ENCODE assay signal across 16 cellular contexts in genomic region chr6:52635049-52635577, GRCh38. TPM values are rescaled to one million over a fixed set of nuclear protein-coding genes. Genes with fewer than 3 reads are reported as not detected.
DNase-seq lines count a peak whose midpoint lies in the region; TF ChIP-seq lines count a peak whose summit lies in the region.
"Had no signal": no experiment of that assay in that cellular context is flagged by ENCODE, and none has a peak within 500 bp of the region (broad histone marks: within the 10 kb centered on the region; RNA-seq: fewer than 3 reads in every experiment).

No MANE protein-coding gene starts in this region.

- H4K91ac ChIP-seq in neuronal stem cell (ENCODE audit: low read depth, low read length, poor library complexity): no peak overlapping the region

- TF ChIP-seq CTCF in mammary epithelial cell (conservative IDR thresholded peaks at IDR 0.05 in 1 of 2, IDR thresholded peaks at IDR 0.05 in 1 of 2; ENCODE audit: extremely low read depth in 1 of 2, insufficient read depth in 1 of 2, low read depth in 1 of 2, low read length in 2 of 2): no peak
- TF ChIP-seq CTCF in uterus (IDR thresholded peaks at IDR 0.05): no peak

- no peaks in the 10 kb centered on the region for H3K9me3 Mint-ChIP-seq in activated CD4-positive, alpha-beta T cell treated with anti-CD3 and anti-CD28 coated beads, Interleukin-2, amount 10 ng/mL, durations not matched to agents 24 days and 14 days
- H3K9me3 Mint-ChIP-seq in activated CD4-positive, alpha-beta T cell treated with anti-CD3 and anti-CD28 coated beads, Interleukin-2, amount 10 ng/mL, durations not matched to agents 7 days and 5 days: no peaks in the 10 kb centered on the region
- H3K9me3 Mint-ChIP-seq: activated B cell treated with CpG ODN at 0.5 μM for 24 hours had no signal

- no peak overlapping the region for H3K14ac ChIP-seq in neuronal stem cell (ENCODE audit: low read length)

- dilution Hi-C loops in mammary epithelial cell (cut with HindIII; ENCODE audit: low sequenced_read_pairs): no loop called here

- H3K4ac ChIP-seq in neuronal stem cell (ENCODE audit: low read length): no peak overlapping the region

- H3K79me1 ChIP-seq in neuronal stem cell (ENCODE audit: low read depth, low read length): no peaks in the 10 kb centered on the region

- H2AFZ ChIP-seq in neuronal stem cell (ENCODE audit: low read length): peak overlapping the region; percentile 60
- H2AFZ ChIP-seq in mammary epithelial cell (ENCODE audit: low read depth, low read length): no peak overlapping the region

- H3K4me3 Mint-ChIP-seq in activated CD4-positive, alpha-beta T cell treated with anti-CD3 and anti-CD28 coated beads, Interleukin-2, amount 10 ng/mL, durations not matched to agents 24 days and 14 days: no peak overlapping the region
- H3K4me3 Mint-ChIP-seq in activated CD4-positive, alpha-beta T cell treated with anti-CD3 and anti-CD28 coated beads, Interleukin-2, amount 10 ng/mL, durations not matched to agents 7 days and 5 days: no peak overlapping the region
- H3K4me3 Mint-ChIP-seq: activated B cell treated with CpG ODN at 0.5 μM for 24 hours had no signal

- no peak overlapping the region for H3K4me3 ChIP-seq in neuronal stem cell (ENCODE audit: low read length in 2 of 2)
- no peak overlapping the region for H3K4me3 ChIP-seq in mammary epithelial cell (replicated peaks in 1 of 3; ENCODE audit: insufficient read depth in 1 of 3, low read depth in 2 of 3, low read length in 3 of 3)
- H3K4me3 ChIP-seq in uterus: no peak overlapping the region
- H3K4me3 ChIP-seq: A549, heart right ventricle, SK-N-MC had no signal

- peaks cover 5% of the 10 kb centered on the region for H3K27me3 Mint-ChIP-seq in activated CD4-positive, alpha-beta T cell treated with anti-CD3 and anti-CD28 coated beads, Interleukin-2, amount 10 ng/mL, durations not matched to agents 24 days and 14 days
- no peaks in the 10 kb centered on the region for H3K27me3 Mint-ChIP-seq in activated CD4-positive, alpha-beta T cell treated with anti-CD3 and anti-CD28 coated beads, Interleukin-2, amount 10 ng/mL, durations not matched to agents 7 days and 5 days

- H2AK5ac ChIP-seq in neuronal stem cell (ENCODE audit: low read depth, low read length): no peak overlapping the region

- H3K27me3 ChIP-seq in neuronal stem cell (ENCODE audit: control insufficient read depth in 3 of 3, insufficient read depth in 3 of 3, low read depth in 1 of 3, low read length in 3 of 3): peaks cover 0 to 3% (median 0%) of the 10 kb centered on the region in 3 experiments
- peaks cover 2% of the 10 kb centered on the region for H3K27me3 ChIP-seq in mammary epithelial cell (ENCODE audit: insufficient read depth, low read length)
- no peaks in the 10 kb centered on the region for H3K27me3 ChIP-seq in uterus

- H4K20me1 ChIP-seq in mammary epithelial cell (ENCODE audit: insufficient read depth, low read length): no peaks in the 10 kb centered on the region

- no peak for TF ChIP-seq POLR2A in uterus (IDR thresholded peaks at IDR 0.05)

- in situ Hi-C loops in KBM-7 (cut with MboI; ENCODE audit: low pct_unique_long_range_greater_than_20kb, low sequenced_read_pairs): no loop called here
- in situ Hi-C loops in mammary epithelial cell (cut with MboI; ENCODE audit: low sequenced_read_pairs in 2 of 2): no loop called here

- H3K9me3 ChIP-seq in neuronal stem cell (replicated peaks in 1 of 2; ENCODE audit: control insufficient read depth in 2 of 2, insufficient read depth in 1 of 2, low read depth in 1 of 2, low read length in 2 of 2) (no peaks in the 10 kb centered on the region), mammary epithelial cell (replicated peaks; ENCODE audit: insufficient read depth, low read length) (no peaks in the 10 kb centered on the region), uterus (no peaks in the 10 kb centered on the region)
- H3K9me3 ChIP-seq: A549, heart right ventricle had no signal

- no peak overlapping the region for H3K18ac ChIP-seq in neuronal stem cell (ENCODE audit: low read length)

- H4K8ac ChIP-seq in neuronal stem cell (ENCODE audit: low read depth, low read length): no peak overlapping the region

- H3K4me2 ChIP-seq in neuronal stem cell (ENCODE audit: insufficient read depth, low read length, poor library complexity, severe bottlenecking) (no peak overlapping the region), mammary epithelial cell (ENCODE audit: insufficient read depth, low read depth, low read length) (no peak overlapping the region)
- H3K4me2 ChIP-seq: A549 had no signal

- H3K9ac ChIP-seq in neuronal stem cell (ENCODE audit: low read depth, low read length, poor library complexity): no peak overlapping the region
- H3K9ac ChIP-seq in mammary epithelial cell (ENCODE audit: insufficient read depth, low read length): no peak overlapping the region

- H3K4me1 ChIP-seq in neuronal stem cell (ENCODE audit: control insufficient read depth in 2 of 2, insufficient read depth in 1 of 2, low read depth in 1 of 2, low read length in 2 of 2) (peaks cover 3% of the 10 kb centered on the region in 2 donors), mammary epithelial cell (ENCODE audit: insufficient read depth, low read length) (no peaks in the 10 kb centered on the region), uterus (no peaks in the 10 kb centered on the region)
- H3K4me1 ChIP-seq: A549, heart right ventricle had no signal

- H2BK12ac ChIP-seq in neuronal stem cell (ENCODE audit: low read length): no peak overlapping the region

- H3K36me3 ChIP-seq in neuronal stem cell (replicated peaks in 1 of 2; ENCODE audit: control insufficient read depth in 2 of 2, insufficient read depth in 2 of 2, low read length in 2 of 2) (no peaks in the 10 kb centered on the region), mammary epithelial cell (ENCODE audit: insufficient read depth, low read length) (no peaks in the 10 kb centered on the region), uterus (no peaks in the 10 kb centered on the region)
- H3K36me3 ChIP-seq: heart right ventricle had no signal

- intact Hi-C loops in activated CD4-positive, alpha-beta T cell treated with anti-CD3 and anti-CD28 coated beads, Interleukin-2, amount 10 ng/mL, durations not matched to agents 24 days and 14 days (cut with micrococcal nuclease): no loop called here
- intact Hi-C loops in mammary epithelial cell (cut with micrococcal nuclease): no loop called here
- intact Hi-C loops in uterus (cut with DNase I; ENCODE audit: low total_unique reads): no loop called here

- no peak overlapping the region for H2BK5ac ChIP-seq in neuronal stem cell (ENCODE audit: low read length)

- CTCF ChIA-PET in activated CD4-positive, alpha-beta T cell treated with anti-CD3 and anti-CD28 coated beads, Interleukin-2, amount 10 ng/mL, durations not matched to agents 7 days and 5 days (lab: Charles Lee): interaction anchor here (0.6 to 1.7 kb wide), 5 partner anchors 12 to 180 kb away, joined by 3 to 6 read pairs (median 4); partner anchors contain the start of gene TMEM14A
- CTCF ChIA-PET in mammary epithelial cell (lab: Charles Lee; ENCODE audit: low non-redundant PET): no interaction called here

- no peaks in the 10 kb centered on the region for H3K36me3 Mint-ChIP-seq in activated CD4-positive, alpha-beta T cell treated with anti-CD3 and anti-CD28 coated beads, Interleukin-2, amount 10 ng/mL, durations not matched to agents 24 days and 14 days (ENCODE audit: low read depth)
- H3K36me3 Mint-ChIP-seq in activated CD4-positive, alpha-beta T cell treated with anti-CD3 and anti-CD28 coated beads, Interleukin-2, amount 10 ng/mL, durations not matched to agents 7 days and 5 days (ENCODE audit: low read depth): no peaks in the 10 kb centered on the region

- H2BK15ac ChIP-seq in neuronal stem cell (ENCODE audit: low read length): no peak overlapping the region

- POLR2A ChIA-PET in activated CD4-positive, alpha-beta T cell treated with anti-CD3 and anti-CD28 coated beads, Interleukin-2, amount 10 ng/mL, durations not matched to agents 7 days and 5 days (lab: Charles Lee): no interaction called here

- H3K27ac ChIP-seq in neuronal stem cell (replicated peaks; ENCODE audit: low read length) (no peak overlapping the region), mammary epithelial cell (ENCODE audit: insufficient read depth, low read depth, low read length) (no peak overlapping the region), uterus (no peak overlapping the region)
- H3K27ac ChIP-seq: A549, heart right ventricle, SK-N-MC had no signal

- no peak overlapping the region for H3K23ac ChIP-seq in neuronal stem cell (ENCODE audit: low read depth, low read length, poor library complexity)

- H3K79me2 ChIP-seq in mammary epithelial cell (ENCODE audit: insufficient read depth, low read length): no peaks in the 10 kb centered on the region

- no TSS peak for BruUV-seq in mammary epithelial cell (replicated peaks; lab: Mats Ljungman, UMichigan)

- H3K4me1 Mint-ChIP-seq in activated CD4-positive, alpha-beta T cell treated with anti-CD3 and anti-CD28 coated beads, Interleukin-2, amount 10 ng/mL, durations not matched to agents 24 days and 14 days: peaks cover 8% of the 10 kb centered on the region
- H3K4me1 Mint-ChIP-seq in activated CD4-positive, alpha-beta T cell treated with anti-CD3 and anti-CD28 coated beads, Interleukin-2, amount 10 ng/mL, durations not matched to agents 7 days and 5 days: peaks cover 13% of the 10 kb centered on the region
- H3K4me1 Mint-ChIP-seq: activated B cell treated with CpG ODN at 0.5 μM for 24 hours had no signal

- DNase-seq in activated CD4-positive, alpha-beta T cell treated with anti-CD3 and anti-CD28 coated beads, Interleukin-2, amount 10 ng/mL, durations not matched to agents 24 days and 14 days: no peak
- DNase-seq in activated CD4-positive, alpha-beta T cell treated with anti-CD3 and anti-CD28 coated beads, Interleukin-2, amount 10 ng/mL, durations not matched to agents 7 days and 5 days: no peak
- DNase-seq in KBM-7 (peak; percentile 16), amniotic epithelial cell (ENCODE audit: low read depth) (peak; percentile 24), neuronal stem cell (ENCODE audit: low spot score) (no peak), mammary epithelial cell (no peak), uterus (no peak), SKM-1 (lab: John Stamatoyannopoulos, UW; ENCODE audit: unreplicated experiment) (no peak)
- DNase-seq: activated B cell treated with CpG ODN at 0.5 μM for 24 hours, cerebellar nuclear complex, COR-L47, heart right ventricle, left colon, NCI-H1092 had no signal

- no peak overlapping the region for H2BK120ac ChIP-seq in neuronal stem cell (ENCODE audit: low read depth, low read length)

- WGBS in neuronal stem cell (ENCODE audit: extremely low coverage in 2 of 2, insufficient read length in 2 of 2, insufficient replicate concordance in 1 of 2), 2 donors: 100% methylated on average over 1 of the region's 5 CpGs; no CpG with 5 or more reads in 1 of the 2 donors
- 96% methylated on average over 4 of the region's 5 CpGs for WGBS in mammary epithelial cell (ENCODE audit: low coverage, missing lambda C conversion rate)

- peak overlapping the region; percentile 11 for H3K27ac Mint-ChIP-seq in activated CD4-positive, alpha-beta T cell treated with anti-CD3 and anti-CD28 coated beads, Interleukin-2, amount 10 ng/mL, durations not matched to agents 24 days and 14 days
- H3K27ac Mint-ChIP-seq in activated CD4-positive, alpha-beta T cell treated with anti-CD3 and anti-CD28 coated beads, Interleukin-2, amount 10 ng/mL, durations not matched to agents 7 days and 5 days: no peak overlapping the region
- H3K27ac Mint-ChIP-seq: activated B cell treated with CpG ODN at 0.5 μM for 24 hours had no signal

RNA-seq across cellular contexts. Expression of gene TMEM14A, which starts 35.8 kb away (rescaled TPM):
- 12.7 and 13.0 TPM in 2 replicates for total RNA-seq in activated CD4-positive, alpha-beta T cell treated with anti-CD3 and anti-CD28 coated beads, Interleukin-2, amount 10 ng/mL, durations not matched to agents 24 days and 14 days
- total RNA-seq in activated CD4-positive, alpha-beta T cell treated with anti-CD3 and anti-CD28 coated beads, Interleukin-2, amount 10 ng/mL, durations not matched to agents 7 days and 5 days: 10 to 100 TPM; 22.5 to 25.3 TPM
- polyA plus RNA-seq in neuronal stem cell (2013, experiment 1 of 2): 18.5 TPM
- polyA plus RNA-seq in neuronal stem cell (2013, experiment 2 of 2): 19.2 TPM
- total RNA-seq in mammary epithelial cell (10 to 100 TPM; 27.2 to 30.4 TPM), uterus (10 to 100 TPM in 3 of 4 donors, 1 to 10 TPM in 1; 9.5 to 65.0 (median 32.8) TPM)
- 28.4 TPM for polyA plus RNA-seq in mammary epithelial cell
- polyA minus RNA-seq in mammary epithelial cell: not detected

RNA-seq across cellular contexts. Expression of gene TRAM2, which starts 58.3 kb away (rescaled TPM):
- total RNA-seq in activated CD4-positive, alpha-beta T cell treated with anti-CD3 and anti-CD28 coated beads, Interleukin-2, amount 10 ng/mL, durations not matched to agents 24 days and 14 days: 2.6 TPM in 2 replicates
- total RNA-seq in activated CD4-positive, alpha-beta T cell treated with anti-CD3 and anti-CD28 coated beads, Interleukin-2, amount 10 ng/mL, durations not matched to agents 7 days and 5 days: 1 to 10 TPM; 9.0 to 9.4 TPM
- polyA plus RNA-seq in neuronal stem cell (2013, experiment 1 of 2): 13.2 TPM
- polyA plus RNA-seq in neuronal stem cell (2013, experiment 2 of 2): 14.0 TPM
- total RNA-seq in mammary epithelial cell (10 to 100 TPM; 12.5 to 16.9 TPM), uterus (10 to 100 TPM in 2 of 4 donors, 1 to 10 TPM in 2; 3.8 to 33.2 (median 17.6) TPM)
- 13.8 TPM for polyA plus RNA-seq in mammary epithelial cell
- polyA minus RNA-seq in mammary epithelial cell: 39.2 TPM

Comparison
In these comparisons a context has a peak if more than half of its experiments do, and no peak if none do; other contexts are left out.
1. DNase-seq: peak in KBM-7 (single experiment) and amniotic epithelial cell (single experiment); none in activated CD4-positive, alpha-beta T cell treated with anti-CD3 and anti-CD28 coated beads, Interleukin-2, amount 10 ng/mL, durations not matched to agents 24 days and 14 days (single experiment), activated CD4-positive, alpha-beta T cell treated with anti-CD3 and anti-CD28 coated beads, Interleukin-2, amount 10 ng/mL, durations not matched to agents 7 days and 5 days (single experiment), neuronal stem cell (single experiment), mammary epithelial cell (single experiment), uterus (0 of 2) and SKM-1 (single experiment).